13 cellular contexts compared by ENCODE assay signal in genomic region chr17:8243827-8244226, GRCh38. TPM values are rescaled to one million over a fixed set of nuclear protein-coding genes. Genes with fewer than 3 reads are reported as not detected.
DNase-seq lines count a peak whose midpoint lies in the region; ATAC-seq, FAIRE-seq and TF ChIP-seq lines count a peak whose summit lies in the region.
"Had no signal": no experiment of that assay in that cellular context is flagged by ENCODE, and none has a peak within 500 bp of the region (broad histone marks: within the 10 kb centered on the region; RNA-seq: fewer than 3 reads in every experiment).

No MANE protein-coding gene starts in this region.

- no peak overlapping the region for H3K4me3 ChIP-seq in DND-41 (ENCODE audit: low read depth in 1 of 2, low read length in 2 of 2)
- no peak overlapping the region for H3K4me3 ChIP-seq in OCI-LY7 (ENCODE audit: low read depth, low read length, poor library complexity, severe bottlenecking)
- no peak overlapping the region for H3K4me3 ChIP-seq in GM12878
- no peak overlapping the region for H3K4me3 ChIP-seq in sigmoid colon
- H3K4me3 ChIP-seq: heart left ventricle, SJSA1 had no signal

- intact Hi-C loops in OCI-LY7 (cut with micrococcal nuclease; ENCODE audit: unreplicated experiment), result no loop called here
- intact Hi-C loops in GM12878 (cut with micrococcal nuclease; ENCODE audit: unreplicated experiment), result no loop called here
- intact Hi-C loops in sigmoid colon (cut with DNase I), result no loop called here

- BruUV-seq in OCI-LY7 (replicated peaks; lab: Mats Ljungman, UMichigan) (no TSS peak), GM12878 (replicated peaks; lab: Mats Ljungman, UMichigan) (no TSS peak)

- H3K79me2 ChIP-seq in DND-41 (ENCODE audit: insufficient read depth, low read length), result peaks cover 75% of the 10 kb centered on the region
- H3K79me2 ChIP-seq in OCI-LY7 (ENCODE audit: insufficient read depth, low read depth, low read length), result peaks cover 38% of the 10 kb centered on the region
- peaks cover 29% of the 10 kb centered on the region for H3K79me2 ChIP-seq in GM12878 (ENCODE audit: control insufficient read depth, insufficient read depth, low read length)

- FAIRE-seq in GM12878 (lab: Jason Lieb, UNC), result no peak

- H3K9me2 ChIP-seq in OCI-LY7 (ENCODE audit: insufficient read depth, low read length), result no peaks in the 10 kb centered on the region

- POLR2A ChIA-PET in OCI-LY7 (lab: Charles Lee) (interaction anchor here (0.8 to 1.0 kb wide), 5 partner anchors 9 to 53 kb away, joined by 3 read pairs; partner anchors contain the start of gene AURKB), GM12878 (lab: Charles Lee) (interaction anchor here (0.7 to 9.6 kb wide), 3 partner anchors 20 to 329 kb away, joined by 3 to 161 read pairs (median 3); no protein-coding TSS in a partner anchor)

- no peaks in the 10 kb centered on the region for H3K4me1 Mint-ChIP-seq in glutamatergic neuron (ENCODE audit: low read depth, unreplicated experiment)

- H3K36me3 Mint-ChIP-seq in glutamatergic neuron (ENCODE audit: unreplicated experiment), result no peaks in the 10 kb centered on the region

- SMC1A ChIA-PET in GM12878 (lab: Charles Lee; ENCODE audit: uncharacterized antibody, unreplicated experiment), result interaction anchor here (0.9 to 2.0 kb wide), 4 partner anchors 20 to 56 kb away, joined by 3 to 10 read pairs (median 3); partner anchors contain the start of gene SLC25A35

- H3K9me3 ChIP-seq in DND-41 (ENCODE audit: insufficient read depth, low read length, severe bottlenecking) (no peaks in the 10 kb centered on the region), OCI-LY7 (ENCODE audit: low read length) (no peaks in the 10 kb centered on the region), GM12878 (replicated peaks; ENCODE audit: control insufficient read depth, insufficient read depth, low read length) (peaks cover 2% of the 10 kb centered on the region; the same call in 1 of the 3 replicates), sigmoid colon (no peaks in the 10 kb centered on the region)
- H3K9me3 ChIP-seq: heart left ventricle, SJSA1 had no signal

- TF ChIP-seq POLR2A in GM12878 (IDR thresholded peaks at IDR 0.05; ENCODE audit: low read depth, low read length), result no peak
- no peak for TF ChIP-seq POLR2A in sigmoid colon (IDR thresholded peaks at IDR 0.05)

- peak; percentile 35 for TF ChIP-seq CTCF in DND-41 (IDR thresholded peaks at IDR 0.05; ENCODE audit: borderline replicate concordance, extremely low read depth, low read length, poor library complexity, severe bottlenecking)
- TF ChIP-seq CTCF in OCI-LY7 (conservative IDR thresholded peaks at IDR 0.05; ENCODE audit: low read length), result peak; percentile 54; the same call in 1 of the 2 replicates
- TF ChIP-seq CTCF in GM12878 (IDR thresholded peaks at IDR 0.05 in 2 of 3, conservative IDR thresholded peaks at IDR 0.05 in 1 of 3; ENCODE audit: control insufficient read depth in 2 of 3, extremely low read depth in 1 of 3, insufficient read depth in 1 of 3, low read depth in 3 of 3, low read length in 3 of 3), result 0 out of 6 replicates have a peak, but pooled peaks of 1 of the 3 experiments have one; percentile 11
- TF ChIP-seq CTCF in glutamatergic neuron (IDR thresholded peaks at IDR 0.05; ENCODE audit: partially characterized antibody, unreplicated experiment), result no peak
- no peak for TF ChIP-seq CTCF in sigmoid colon (IDR thresholded peaks at IDR 0.05)

- TF ChIP-seq EP300 in GM12878 (IDR thresholded peaks at IDR 0.05; ENCODE audit: borderline replicate concordance in 1 of 2, control insufficient read depth in 1 of 2, low read depth in 2 of 2, low read length in 2 of 2), result no peak
- TF ChIP-seq EP300 in sigmoid colon (IDR thresholded peaks at IDR 0.05), result no peak

- H3K4me3 Mint-ChIP-seq in glutamatergic neuron (ENCODE audit: unreplicated experiment), result no peak overlapping the region

- no peak for TF ChIP-seq RAD21 in GM12878 (IDR thresholded peaks at IDR 0.05; ENCODE audit: insufficient read depth, low read depth, low read length)

- DNase-seq in DND-41, result peak; percentile 20
- no peak for DNase-seq in OCI-LY7 (ENCODE audit: low spot score)
- no peak for DNase-seq in GM12878 (ENCODE audit: low read depth, low spot score)
- no peak for DNase-seq in glutamatergic neuron
- DNase-seq in sigmoid colon, result no peak
- DNase-seq in amygdala (lab: John Stamatoyannopoulos, UW), result no peak
- DNase-seq: heart left ventricle; NK-92 treated with Interleukin-12 subunit alpha and Interleukin-12 subunit beta, amount 100 ng/mL, for 24 hours had no signal

- 97% methylated on average over 5 of the region's 5 CpGs for WGBS in GM12878 (ENCODE audit: insufficient coverage, insufficient replicate concordance, low lambda C conversion rate, missing lambda C conversion rate)
- 82 to 91% methylated on average over 5 of the region's 5 CpGs for whole genome bisulfite sequencing in sigmoid colon, 2 donors

- H2AFZ ChIP-seq in DND-41 (ENCODE audit: low read depth, low read length) (no peak overlapping the region), OCI-LY7 (ENCODE audit: low read length) (no peak overlapping the region), GM12878 (ENCODE audit: control insufficient read depth, low read depth, low read length) (no peak overlapping the region)

- H3K27me3 ChIP-seq in DND-41 (ENCODE audit: insufficient read depth, low read length, poor library complexity) (no peaks in the 10 kb centered on the region), GM12878 (replicated peaks in 1 of 2; ENCODE audit: control insufficient read depth in 2 of 2, insufficient read depth in 2 of 2, low read length in 1 of 2) (no peaks in the 10 kb centered on the region), sigmoid colon (no peaks in the 10 kb centered on the region)
- H3K27me3 ChIP-seq: heart left ventricle, SJSA1 had no signal

- ATAC-seq in DND-41 (ENCODE audit: insufficient read depth, low read depth), result no peak
- ATAC-seq in GM12878, result no peak
- ATAC-seq: heart left ventricle, left lobe of liver, sciatic nerve had no signal

- H3K4me1 ChIP-seq in DND-41 (ENCODE audit: insufficient read depth, low read length) (peaks cover 33% of the 10 kb centered on the region), OCI-LY7 (ENCODE audit: insufficient read depth, low read length, poor library complexity, severe bottlenecking) (peaks cover 34% of the 10 kb centered on the region), GM12878 (ENCODE audit: control insufficient read depth, insufficient read depth, low read length) (peaks cover 10% of the 10 kb centered on the region), sigmoid colon (peaks cover 0 to 23% (median 10%) of the 10 kb centered on the region in 4 donors)

- CTCF ChIA-PET in OCI-LY7 (lab: Charles Lee; ENCODE audit: unreplicated experiment), result no interaction called here
- CTCF ChIA-PET in GM12878 (lab: Yijun Ruan, JAX), result interaction anchor here (1.2 to 6.2 kb wide), 3 partner anchors 21 to 57 kb away, joined by 3 to 56 read pairs (median 16); partner anchors contain the start of gene SLC25A35

- RAD21 ChIA-PET in GM12878 (lab: Charles Lee; ENCODE audit: unreplicated experiment), result interaction anchor here (1.0 to 2.1 kb wide), 4 partner anchors 17 to 57 kb away, joined by 3 to 8 read pairs (median 3); partner anchors contain the start of gene SLC25A35

- in situ Hi-C loops in GM12878 (cut with MboI), result no loop called here

- H3K9me3 Mint-ChIP-seq in glutamatergic neuron (ENCODE audit: unreplicated experiment), result peaks cover 17% of the 10 kb centered on the region

- peaks cover 54% of the 10 kb centered on the region for H3K36me3 ChIP-seq in DND-41 (ENCODE audit: insufficient read depth, low read length)
- H3K36me3 ChIP-seq in OCI-LY7 (ENCODE audit: insufficient read depth, low read length), result peaks cover 62% of the 10 kb centered on the region
- peaks cover 2 to 12% of the 10 kb centered on the region in 2 experiments; a peak in 2 of 4 replicates for H3K36me3 ChIP-seq in GM12878 (ENCODE audit: control insufficient read depth in 2 of 2, insufficient read depth in 2 of 2, low read length in 1 of 2)
- peaks cover 0 to 51% (median 12%) of the 10 kb centered on the region in 4 donors for H3K36me3 ChIP-seq in sigmoid colon
- H3K36me3 ChIP-seq: SJSA1 had no signal

- H4K20me1 ChIP-seq in DND-41 (ENCODE audit: insufficient read depth, low read length) (peaks cover 6% of the 10 kb centered on the region; the same call in 1 of the 2 replicates), OCI-LY7 (ENCODE audit: insufficient read depth, low read length) (no peaks in the 10 kb centered on the region), GM12878 (ENCODE audit: control insufficient read depth, insufficient read depth) (no peaks in the 10 kb centered on the region)

- no peak overlapping the region for H3K27ac Mint-ChIP-seq in glutamatergic neuron (ENCODE audit: unreplicated experiment)

- peaks cover 10% of the 10 kb centered on the region for H3K27me3 Mint-ChIP-seq in glutamatergic neuron (ENCODE audit: unreplicated experiment)

- H3K4me2 ChIP-seq in DND-41 (ENCODE audit: insufficient read depth, low read length) (0 out of 2 replicates have a peak overlapping the region, but pooled peaks have one; percentile 12), OCI-LY7 (ENCODE audit: low read length) (no peak overlapping the region), GM12878 (ENCODE audit: control insufficient read depth, insufficient read depth) (no peak overlapping the region)

- no peak overlapping the region for H3K9ac ChIP-seq in DND-41 (ENCODE audit: low read depth, low read length)
- no peak overlapping the region for H3K9ac ChIP-seq in GM12878 (ENCODE audit: control insufficient read depth, insufficient read depth, low read length)

- H3K27ac ChIP-seq in DND-41 (ENCODE audit: low read length) (peak overlapping the region; percentile 18; the same call in 1 of the 2 replicates), OCI-LY7 (ENCODE audit: low read depth, low read length, poor library complexity, severe bottlenecking) (peak overlapping the region; percentile 27), GM12878 (ENCODE audit: control insufficient read depth, insufficient read depth) (no peak overlapping the region), sigmoid colon (no peak overlapping the region)
- H3K27ac ChIP-seq: C4-2B, heart left ventricle, HL-60, SJSA1 had no signal

RNA-seq across cellular contexts. Expression of gene CTC1, which starts 4.0 kb away (rescaled TPM):
- 36.2 and 50.3 TPM in 2 replicates for total RNA-seq in OCI-LY7 (2014; rRNA removed; shearing (Covaris generic))
- 97.6 and 122 TPM in 2 replicates for total RNA-seq in OCI-LY7 (2022)
- 125 and 136 TPM in 2 replicates for total RNA-seq in GM12878 (2013; cell fraction: nucleolus; rRNA removed)
- 13.9 and 14.6 TPM in 2 replicates for total RNA-seq in GM12878 (2014; rRNA removed)
- total RNA-seq in GM12878 (2014; rRNA removed; fragmentation: Illumina TruSeq; extraction: Trizol), result 9.9 and 12.3 TPM in 2 replicates
- total RNA-seq in GM12878 (2021), result 40.7 and 45.7 TPM in 2 replicates
- 16.0 TPM for polyA plus RNA-seq in GM12878 (2011; ENCODE audit: low read depth)
- 16.9 and 26.5 TPM in 2 replicates for polyA plus RNA-seq in GM12878 (2011; rRNA removed)
- polyA plus RNA-seq in GM12878 (2011; cell fraction: cytosol; rRNA removed), result 23.3 and 39.5 TPM in 2 replicates
- 259 and 294 TPM in 2 replicates for polyA plus RNA-seq in GM12878 (2011; cell fraction: nucleus; rRNA removed)
- polyA plus RNA-seq in GM12878 (2012), result 34.3 and 34.5 TPM in 2 replicates
- 25.5 and 26.4 TPM in 2 replicates for polyA plus RNA-seq in GM12878 (2014; fragmentation: Illumina TruSeq; extraction: Trizol)
- polyA plus RNA-seq in GM12878 (2014; fragmentation: Nextera tagmentation; extraction: Ambion mirVana), result 1 to 10 TPM; 6.6 to 7.0 TPM
- 23.5 and 30.2 TPM in 2 replicates for polyA plus RNA-seq in GM12878 (2014; rRNA removed)
- 10 to 100 TPM; 27.5 to 28.5 TPM for polyA plus RNA-seq in GM12878 (2016; fragmentation: Nextera tagmentation; extraction: Ambion mirVana)
- polyA minus RNA-seq in GM12878 (2011; rRNA and poly(A)+ RNA removed), result 44.8 and 48.2 TPM in 2 replicates
- 7.7 and 12.4 TPM in 2 replicates for polyA minus RNA-seq in GM12878 (2011; cell fraction: cytosol; rRNA and poly(A)+ RNA removed)
- 110 and 134 TPM in 2 replicates for polyA minus RNA-seq in GM12878 (2011; cell fraction: nucleus; rRNA and poly(A)+ RNA removed)
- 85.3 TPM for total RNA-seq in glutamatergic neuron (ENCODE audit: unreplicated experiment)
- 10 to 100 TPM; 14.6 to 19.9 (median 16.7) TPM for total RNA-seq in sigmoid colon
- 10 to 100 TPM in 2 of 3 donors, 1 to 10 TPM in 1; 3.7 to 34.2 (median 13.2) TPM for polyA plus RNA-seq in sigmoid colon

RNA-seq across cellular contexts. Expression of gene PFAS, which starts 5.3 kb away (rescaled TPM):
- 114 and 122 TPM in 2 replicates for total RNA-seq in OCI-LY7 (2014; rRNA removed; shearing (Covaris generic))
- 170 and 180 TPM in 2 replicates for total RNA-seq in OCI-LY7 (2022)
- total RNA-seq in GM12878 (2013; cell fraction: nucleolus; rRNA removed), result 63.4 and 75.4 TPM in 2 replicates
- total RNA-seq in GM12878 (2014; rRNA removed), result 65.5 and 73.4 TPM in 2 replicates
- total RNA-seq in GM12878 (2014; rRNA removed; fragmentation: Illumina TruSeq; extraction: Trizol), result 25.8 and 30.3 TPM in 2 replicates
- total RNA-seq in GM12878 (2021), result 113 and 122 TPM in 2 replicates
- 23.9 TPM for polyA plus RNA-seq in GM12878 (2011; ENCODE audit: low read depth)
- 18.8 and 42.4 TPM in 2 replicates for polyA plus RNA-seq in GM12878 (2011; rRNA removed)
- 34.4 and 37.7 TPM in 2 replicates for polyA plus RNA-seq in GM12878 (2011; cell fraction: cytosol; rRNA removed)
- polyA plus RNA-seq in GM12878 (2011; cell fraction: nucleus; rRNA removed), result 85.3 and 143 TPM in 2 replicates
- 24.8 and 37.2 TPM in 2 replicates for polyA plus RNA-seq in GM12878 (2012)
- 31.3 and 36.4 TPM in 2 replicates for polyA plus RNA-seq in GM12878 (2014; fragmentation: Illumina TruSeq; extraction: Trizol)
- 10 to 100 TPM; 13.9 to 16.1 TPM for polyA plus RNA-seq in GM12878 (2014; fragmentation: Nextera tagmentation; extraction: Ambion mirVana)
- 51.9 and 63.8 TPM in 2 replicates for polyA plus RNA-seq in GM12878 (2014; rRNA removed)
- polyA plus RNA-seq in GM12878 (2016; fragmentation: Nextera tagmentation; extraction: Ambion mirVana), result 10 to 100 TPM; 72.1 to 77.0 TPM
- polyA minus RNA-seq in GM12878 (2011; rRNA and poly(A)+ RNA removed), result 56.5 and 90.4 TPM in 2 replicates
- 34.6 and 38.9 TPM in 2 replicates for polyA minus RNA-seq in GM12878 (2011; cell fraction: cytosol; rRNA and poly(A)+ RNA removed)
- 38.6 and 68.2 TPM in 2 replicates for polyA minus RNA-seq in GM12878 (2011; cell fraction: nucleus; rRNA and poly(A)+ RNA removed)
- total RNA-seq in glutamatergic neuron (ENCODE audit: unreplicated experiment), result 74.6 TPM
- 10 to 100 TPM in 1 of 4 donors, 1 to 10 TPM in 3; 4.6 to 10.2 (median 6.9) TPM for total RNA-seq in sigmoid colon
- 10 to 100 TPM in 1 of 3 donors, 1 to 10 TPM in 2; 1.4 to 22.2 (median 1.8) TPM for polyA plus RNA-seq in sigmoid colon

RNA-seq across cellular contexts. Expression of gene AURKB, which starts 33.5 kb away (rescaled TPM):
- total RNA-seq in OCI-LY7 (2014; rRNA removed; shearing (Covaris generic)), result 248 and 283 TPM in 2 replicates
- 310 and 323 TPM in 2 replicates for total RNA-seq in OCI-LY7 (2022)
- total RNA-seq in GM12878 (2013; cell fraction: nucleolus; rRNA removed), result 53.6 and 56.5 TPM in 2 replicates
- 125 and 134 TPM in 2 replicates for total RNA-seq in GM12878 (2014; rRNA removed)
- total RNA-seq in GM12878 (2014; rRNA removed; fragmentation: Illumina TruSeq; extraction: Trizol), result 101 and 109 TPM in 2 replicates
- 140 and 141 TPM in 2 replicates for total RNA-seq in GM12878 (2021)
- 54.5 TPM for polyA plus RNA-seq in GM12878 (2011; ENCODE audit: low read depth)
- 24.7 and 52.7 TPM in 2 replicates for polyA plus RNA-seq in GM12878 (2011; rRNA removed)
- polyA plus RNA-seq in GM12878 (2011; cell fraction: cytosol; rRNA removed), result 78.6 and 120 TPM in 2 replicates
- 223 and 238 TPM in 2 replicates for polyA plus RNA-seq in GM12878 (2011; cell fraction: nucleus; rRNA removed)
- 66.2 and 89.3 TPM in 2 replicates for polyA plus RNA-seq in GM12878 (2012)
- polyA plus RNA-seq in GM12878 (2014; fragmentation: Illumina TruSeq; extraction: Trizol), result 89.9 and 149 TPM in 2 replicates
- 100 to 1,000 TPM; 107 to 121 TPM for polyA plus RNA-seq in GM12878 (2014; fragmentation: Nextera tagmentation; extraction: Ambion mirVana)
- polyA plus RNA-seq in GM12878 (2014; rRNA removed), result 81.5 and 106 TPM in 2 replicates
- polyA plus RNA-seq in GM12878 (2016; fragmentation: Nextera tagmentation; extraction: Ambion mirVana), result 100 to 1,000 TPM; 187 to 209 TPM
- 42.4 and 65.7 TPM in 2 replicates for polyA minus RNA-seq in GM12878 (2011; rRNA and poly(A)+ RNA removed)
- polyA minus RNA-seq in GM12878 (2011; cell fraction: cytosol; rRNA and poly(A)+ RNA removed), result 20.8 and 32.3 TPM in 2 replicates
- 70.2 and 122 TPM in 2 replicates for polyA minus RNA-seq in GM12878 (2011; cell fraction: nucleus; rRNA and poly(A)+ RNA removed)
- total RNA-seq in glutamatergic neuron (ENCODE audit: unreplicated experiment), result 17.3 TPM
- total RNA-seq in sigmoid colon, result 1 to 10 TPM in 2 of 4 donors, not detected in 2; 1.4 to 3.3 TPM
- 10 to 100 TPM in 2 of 3 donors, 1 to 10 TPM in 1; 1.8 to 45.6 (median 12.7) TPM for polyA plus RNA-seq in sigmoid colon

RNA-seq across cellular contexts. Expression of gene RANGRF, which starts 44.6 kb away (rescaled TPM):
- 30.6 and 32.2 TPM in 2 replicates for total RNA-seq in OCI-LY7 (2014; rRNA removed; shearing (Covaris generic))
- total RNA-seq in OCI-LY7 (2022) (43.3 and 46.7 TPM in 2 replicates), GM12878 (2014; rRNA removed) (48.8 and 52.3 TPM in 2 replicates), GM12878 (2014; rRNA removed; fragmentation: Illumina TruSeq; extraction: Trizol) (26.9 and 30.1 TPM in 2 replicates), GM12878 (2021) (41.9 and 48.9 TPM in 2 replicates), glutamatergic neuron (ENCODE audit: unreplicated experiment) (29.5 TPM), sigmoid colon (10 to 100 TPM; 27.1 to 46.6 (median 30.8) TPM)
- total RNA-seq in GM12878 (2013; cell fraction: nucleolus; rRNA removed), result 3.2 and 3.6 TPM in 2 replicates
- 24.4 TPM for polyA plus RNA-seq in GM12878 (2011; ENCODE audit: low read depth)
- polyA plus RNA-seq in GM12878 (2011; rRNA removed) (37.0 and 63.3 TPM in 2 replicates), GM12878 (2014; fragmentation: Illumina TruSeq; extraction: Trizol) (31.3 and 47.5 TPM in 2 replicates), GM12878 (2014; fragmentation: Nextera tagmentation; extraction: Ambion mirVana) (100 to 1,000 TPM; 123 to 181 TPM), GM12878 (2014; rRNA removed) (59.5 and 67.1 TPM in 2 replicates), GM12878 (2016; fragmentation: Nextera tagmentation; extraction: Ambion mirVana) (10 to 100 TPM; 87.2 to 91.4 TPM), sigmoid colon (10 to 100 TPM; 20.8 to 44.8 (median 24.6) TPM)
- 88.3 and 119 TPM in 2 replicates for polyA plus RNA-seq in GM12878 (2011; cell fraction: cytosol; rRNA removed)
- 84.7 and 108 TPM in 2 replicates for polyA plus RNA-seq in GM12878 (2011; cell fraction: nucleus; rRNA removed)
- 33.7 and 42.9 TPM in 2 replicates for polyA plus RNA-seq in GM12878 (2012)
- polyA minus RNA-seq in GM12878 (2011; rRNA and poly(A)+ RNA removed), result 23.9 and 48.8 TPM in 2 replicates
- polyA minus RNA-seq in GM12878 (2011; cell fraction: cytosol; rRNA and poly(A)+ RNA removed), result 24.4 and 24.7 TPM in 2 replicates
- polyA minus RNA-seq in GM12878 (2011; cell fraction: nucleus; rRNA and poly(A)+ RNA removed), result 10.2 and 14.9 TPM in 2 replicates

RNA-seq across cellular contexts. Expression of gene SLC25A35, which starts 51.4 kb away (rescaled TPM):
- total RNA-seq in OCI-LY7 (2014; rRNA removed; shearing (Covaris generic)), result 3.9 and 4.5 TPM in 2 replicates
- total RNA-seq in OCI-LY7 (2022) (23.8 and 27.8 TPM in 2 replicates), GM12878 (2014; rRNA removed) (1.6 and 1.7 TPM in 2 replicates), GM12878 (2014; rRNA removed; fragmentation: Illumina TruSeq; extraction: Trizol) (1.1 and 1.5 TPM in 2 replicates), GM12878 (2021) (3.4 and 4.7 TPM in 2 replicates), glutamatergic neuron (ENCODE audit: unreplicated experiment) (4.0 TPM), sigmoid colon (1 to 10 TPM; 1.8 to 5.0 (median 4.2) TPM)
- total RNA-seq in GM12878 (2013; cell fraction: nucleolus; rRNA removed), result 5.0 and 6.5 TPM in 2 replicates
- polyA plus RNA-seq in GM12878 (2011; ENCODE audit: low read depth), result 1.7 TPM
- polyA plus RNA-seq in GM12878 (2011; rRNA removed) (0.91 and 2.0 TPM in 2 replicates), GM12878 (2014; fragmentation: Illumina TruSeq; extraction: Trizol) (2.6 and 3.2 TPM in 2 replicates), GM12878 (2014; fragmentation: Nextera tagmentation; extraction: Ambion mirVana) (1 to 10 TPM; 1.2 to 2.3 TPM), GM12878 (2014; rRNA removed) (4.2 and 4.6 TPM in 2 replicates), GM12878 (2016; fragmentation: Nextera tagmentation; extraction: Ambion mirVana) (1 to 10 TPM; 1.8 to 2.2 TPM), sigmoid colon (1 to 10 TPM; 3.6 to 8.5 (median 4.9) TPM)
- 2.4 and 2.8 TPM in 2 replicates for polyA plus RNA-seq in GM12878 (2011; cell fraction: cytosol; rRNA removed)
- polyA plus RNA-seq in GM12878 (2011; cell fraction: nucleus; rRNA removed), result 12.6 and 18.6 TPM in 2 replicates
- 2.8 and 3.0 TPM in 2 replicates for polyA plus RNA-seq in GM12878 (2012)
- 2.0 and 2.2 TPM in 2 replicates for polyA minus RNA-seq in GM12878 (2011; rRNA and poly(A)+ RNA removed)
- polyA minus RNA-seq in GM12878 (2011; cell fraction: cytosol; rRNA and poly(A)+ RNA removed), result 0.53 and 1.1 TPM in 2 replicates
- polyA minus RNA-seq in GM12878 (2011; cell fraction: nucleus; rRNA and poly(A)+ RNA removed), result 2.8 and 6.6 TPM in 2 replicates

Comparison
In these comparisons a context has a peak if more than half of its experiments do, and no peak if none do; other contexts are left out.
1. H3K27ac ChIP-seq: peak in DND-41 (single experiment) and OCI-LY7 (single experiment); none in GM12878 (single experiment) and sigmoid colon (0 of 4).
2. CTCF ChIP-seq: peak in DND-41 (single experiment) and OCI-LY7 (single experiment); none in glutamatergic neuron (single experiment) and sigmoid colon (0 of 4).